16 cellular contexts compared by ENCODE assay signal in genomic region chr6:16840725-16841124, GRCh38.
DNase-seq lines count a peak whose midpoint lies in the region; ATAC-seq and TF ChIP-seq lines count a peak whose summit lies in the region.
"Had no signal": no experiment of that assay in that cellular context is flagged by ENCODE, and none has a peak within 500 bp of the region (broad histone marks: within the 10 kb centered on the region; RNA-seq: fewer than 3 reads in every experiment).

No MANE protein-coding gene starts in this region.

- peaks cover 28% of the 10 kb centered on the region for H3K4me1 Mint-ChIP-seq in stimulated activated effector memory CD8-positive, alpha-beta T cell treated with anti-CD3 and anti-CD28 coated beads, Interleukin-12 subunit alpha, Interleukin-12 subunit beta, amount 100 ng/mL, for 72 hours
- peaks cover 9% of the 10 kb centered on the region for H3K4me1 Mint-ChIP-seq in activated T-helper 17 cell treated with anti-CD3 and anti-CD28 coated beads, Interleukin-2, amount 50 U/mL, for 72 hours

- TF ChIP-seq CTCF in GM10266 (IDR thresholded peaks at IDR 0.05; ENCODE audit: control insufficient read depth, insufficient read depth, low read depth, missing control alignments), result no peak
- TF ChIP-seq CTCF in GM20000 (IDR thresholded peaks at IDR 0.05; ENCODE audit: extremely low read depth, missing control alignments), result no peak

- H3K36me3 Mint-ChIP-seq in stimulated activated effector memory CD8-positive, alpha-beta T cell treated with anti-CD3 and anti-CD28 coated beads, Interleukin-12 subunit alpha, Interleukin-12 subunit beta, amount 100 ng/mL, for 72 hours, result no peaks in the 10 kb centered on the region
- H3K36me3 Mint-ChIP-seq in activated T-helper 17 cell treated with anti-CD3 and anti-CD28 coated beads, Interleukin-2, amount 50 U/mL, for 72 hours (ENCODE audit: low read depth), result no peaks in the 10 kb centered on the region
- H3K36me3 Mint-ChIP-seq: CD8-positive, alpha-beta memory T cell had no signal

- H3K9me3 Mint-ChIP-seq in stimulated activated effector memory CD8-positive, alpha-beta T cell treated with anti-CD3 and anti-CD28 coated beads, Interleukin-12 subunit alpha, Interleukin-12 subunit beta, amount 100 ng/mL, for 72 hours, result no peaks in the 10 kb centered on the region
- no peaks in the 10 kb centered on the region for H3K9me3 Mint-ChIP-seq in activated T-helper 17 cell treated with anti-CD3 and anti-CD28 coated beads, Interleukin-2, amount 50 U/mL, for 72 hours
- H3K9me3 Mint-ChIP-seq: activated naive CD4-positive, alpha-beta T cell treated with anti-CD3 and anti-CD28 coated beads for 36 hours; T-helper 1 cell treated with Interleukin-12 subunit alpha and Interleukin-12 subunit beta and Interleukin-4 antibody, amounts not matched to agents 30 μg/mL and 1 μg/mL, for 36 hours had no signal

- DNase-seq in GM10266 (ENCODE audit: extremely low spot score), result peak; percentile 41
- peak; percentile 48 for DNase-seq in GM20000 (ENCODE audit: low spot score)
- DNase-seq in kidney tubule cell (ENCODE audit: low spot score), result peak; percentile 7
- no peak for DNase-seq in activated CD8-positive, alpha-beta memory T cell treated with anti-CD3 and anti-CD28 coated beads for 24 hours
- DNase-seq in stimulated activated effector memory CD8-positive, alpha-beta T cell treated with anti-CD3 and anti-CD28 coated beads, Interleukin-12 subunit alpha, Interleukin-12 subunit beta, amount 100 ng/mL, for 72 hours (ENCODE audit: low spot score in 2 of 2), result no peak
- no peak for DNase-seq in NCI-H187 (lab: John Stamatoyannopoulos, UW)
- DNase-seq: body of pancreas; CD8-positive, alpha-beta memory T cell; heart right ventricle; NCI-H1105 treated with DMSO at 0.1 percent for 48 hours; NCI-H2227 treated with DMSO at 0.1 percent for 48 hours had no signal

- peak; percentile 40 for ATAC-seq in HG03469 (IDR thresholded peaks at IDR 0.05; ENCODE audit: unreplicated experiment)
- ATAC-seq in stimulated activated effector memory CD8-positive, alpha-beta T cell treated with anti-CD3 and anti-CD28 coated beads, Interleukin-12 subunit alpha, Interleukin-12 subunit beta, amount 100 ng/mL, for 72 hours, result no peak
- no peak for ATAC-seq in activated T-helper 17 cell treated with anti-CD3 and anti-CD28 coated beads, Interleukin-2, amount 50 U/mL, for 72 hours (replicated peaks)
- ATAC-seq: body of pancreas, heart right ventricle, Right ventricle myocardium inferior had no signal

- no peak overlapping the region for H3K27ac Mint-ChIP-seq in stimulated activated effector memory CD8-positive, alpha-beta T cell treated with anti-CD3 and anti-CD28 coated beads, Interleukin-12 subunit alpha, Interleukin-12 subunit beta, amount 100 ng/mL, for 72 hours
- H3K27ac Mint-ChIP-seq in activated T-helper 17 cell treated with anti-CD3 and anti-CD28 coated beads, Interleukin-2, amount 50 U/mL, for 72 hours, result no peak overlapping the region
- H3K27ac Mint-ChIP-seq: activated naive CD4-positive, alpha-beta T cell treated with anti-CD3 and anti-CD28 coated beads for 36 hours; CD8-positive, alpha-beta memory T cell; T-helper 1 cell treated with Interleukin-12 subunit alpha and Interleukin-12 subunit beta and Interleukin-4 antibody, amounts not matched to agents 30 μg/mL and 1 μg/mL, for 36 hours had no signal

- no peaks in the 10 kb centered on the region for H3K27me3 Mint-ChIP-seq in activated T-helper 17 cell treated with anti-CD3 and anti-CD28 coated beads, Interleukin-2, amount 50 U/mL, for 72 hours

- no peak overlapping the region for H3K4me3 Mint-ChIP-seq in stimulated activated effector memory CD8-positive, alpha-beta T cell treated with anti-CD3 and anti-CD28 coated beads, Interleukin-12 subunit alpha, Interleukin-12 subunit beta, amount 100 ng/mL, for 72 hours
- H3K4me3 Mint-ChIP-seq in activated T-helper 17 cell treated with anti-CD3 and anti-CD28 coated beads, Interleukin-2, amount 50 U/mL, for 72 hours, result no peak overlapping the region
- H3K4me3 Mint-ChIP-seq: activated naive CD4-positive, alpha-beta T cell treated with anti-CD3 and anti-CD28 coated beads for 36 hours; T-helper 1 cell treated with Interleukin-12 subunit alpha and Interleukin-12 subunit beta and Interleukin-4 antibody, amounts not matched to agents 30 μg/mL and 1 μg/mL, for 36 hours had no signal

Comparison
In these comparisons a context has a peak if more than half of its experiments do, and no peak if none do; other contexts are left out.
1. DNase-seq: peak in GM10266 (single experiment), GM20000 (single experiment) and kidney tubule cell (single experiment); none in activated CD8-positive, alpha-beta memory T cell treated with anti-CD3 and anti-CD28 coated beads for 24 hours (single experiment), stimulated activated effector memory CD8-positive, alpha-beta T cell treated with anti-CD3 and anti-CD28 coated beads, Interleukin-12 subunit alpha, Interleukin-12 subunit beta, amount 100 ng/mL, for 72 hours (0 of 2) and NCI-H187 (0 of 2).